In the genomic region with DNA sequence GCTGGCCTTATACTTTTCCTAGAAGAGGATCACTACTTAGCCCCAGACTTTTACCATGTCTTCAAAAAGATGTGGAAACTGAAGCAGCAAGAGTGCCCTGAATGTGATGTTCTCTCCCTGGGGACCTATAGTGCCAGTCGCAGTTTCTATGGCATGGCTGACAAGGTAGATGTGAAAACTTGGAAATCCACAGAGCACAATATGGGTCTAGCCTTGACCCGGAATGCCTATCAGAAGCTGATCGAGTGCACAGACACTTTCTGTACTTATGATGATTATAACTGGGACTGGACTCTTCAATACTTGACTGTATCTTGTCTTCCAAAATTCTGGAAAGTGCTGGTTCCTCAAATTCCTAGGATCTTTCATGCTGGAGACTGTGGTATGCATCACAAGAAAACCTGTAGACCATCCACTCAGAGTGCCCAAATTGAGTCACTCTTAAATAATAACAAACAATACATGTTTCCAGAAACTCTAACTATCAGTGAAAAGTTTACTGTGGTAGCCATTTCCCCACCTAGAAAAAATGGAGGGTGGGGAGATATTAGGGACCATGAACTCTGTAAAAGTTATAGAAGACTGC, we compare ENCODE assay signal across 9 cellular contexts. TPM values are rescaled to one million over a fixed set of nuclear protein-coding genes. Genes with fewer than 3 reads are reported as not detected.
DNase-seq lines count a peak whose midpoint lies in the region; ATAC-seq and TF ChIP-seq lines count a peak whose summit lies in the region.
"Had no signal": no experiment of that assay in that cellular context is flagged by ENCODE, and none has a peak within 500 bp of the region (broad histone marks: within the 10 kb centered on the region; RNA-seq: fewer than 3 reads in every experiment).

No MANE protein-coding gene starts in this region.

- no peaks in the 10 kb centered on the region for H3K9me3 Mint-ChIP-seq in activated naive CD4-positive, alpha-beta T cell treated with anti-CD3 and anti-CD28 coated beads, Interleukin-2, amount 10 ng/mL, durations not matched to agents 7 days and 5 days
- H3K9me3 Mint-ChIP-seq in activated naive CD8-positive, alpha-beta T cell treated with anti-CD3 and anti-CD28 coated beads, Interleukin-2, amount 50 U/mL, for 24 hours = no peaks in the 10 kb centered on the region
- H3K9me3 Mint-ChIP-seq in type B pancreatic cell = no peaks in the 10 kb centered on the region

- H3K4me1 ChIP-seq in right lobe of liver = peaks cover 0 to 35% (median 5%) of the 10 kb centered on the region in 4 donors

- intact Hi-C loops in right lobe of liver (cut with DNase I) = no loop called here

- peak overlapping the region; percentile 99 for H3K27ac Mint-ChIP-seq in activated naive CD4-positive, alpha-beta T cell treated with anti-CD3 and anti-CD28 coated beads, Interleukin-2, amount 10 ng/mL, durations not matched to agents 7 days and 5 days
- peak overlapping the region; percentile 98 for H3K27ac Mint-ChIP-seq in activated naive CD8-positive, alpha-beta T cell treated with anti-CD3 and anti-CD28 coated beads, Interleukin-2, amount 50 U/mL, for 24 hours
- H3K27ac Mint-ChIP-seq in type B pancreatic cell = peak overlapping the region; percentile 76

- peaks cover 59% of the 10 kb centered on the region for H3K36me3 Mint-ChIP-seq in activated naive CD4-positive, alpha-beta T cell treated with anti-CD3 and anti-CD28 coated beads, Interleukin-2, amount 10 ng/mL, durations not matched to agents 7 days and 5 days
- H3K36me3 Mint-ChIP-seq in activated naive CD8-positive, alpha-beta T cell treated with anti-CD3 and anti-CD28 coated beads, Interleukin-2, amount 50 U/mL, for 24 hours (ENCODE audit: low read depth) = peaks cover 58% of the 10 kb centered on the region
- peaks cover 21% of the 10 kb centered on the region for H3K36me3 Mint-ChIP-seq in type B pancreatic cell

- no peaks in the 10 kb centered on the region for H3K9me3 ChIP-seq in right lobe of liver

- TF ChIP-seq POLR2A in right lobe of liver (IDR thresholded peaks at IDR 0.05) = no peak

- 25% methylated on average over 3 of the region's 3 CpGs for WGBS in right lobe of liver (ENCODE audit: insufficient coverage, low coverage, low lambda C conversion rate, missing lambda C conversion rate)

- H3K27me3 ChIP-seq in right lobe of liver = no peaks in the 10 kb centered on the region

- peak overlapping the region; percentile 99 for H3K4me3 Mint-ChIP-seq in activated naive CD4-positive, alpha-beta T cell treated with anti-CD3 and anti-CD28 coated beads, Interleukin-2, amount 10 ng/mL, durations not matched to agents 7 days and 5 days
- H3K4me3 Mint-ChIP-seq in activated naive CD8-positive, alpha-beta T cell treated with anti-CD3 and anti-CD28 coated beads, Interleukin-2, amount 50 U/mL, for 24 hours = peak overlapping the region; percentile 97
- H3K4me3 Mint-ChIP-seq in type B pancreatic cell = peak overlapping the region; percentile 99

- TF ChIP-seq CTCF in right lobe of liver (IDR thresholded peaks at IDR 0.05) (no peak), type B pancreatic cell (conservative IDR thresholded peaks at IDR 0.05) (no peak)

- peak overlapping the region; percentile 80 to 96 (median 88) for H3K27ac ChIP-seq in right lobe of liver

- H3K36me3 ChIP-seq in right lobe of liver = peaks cover 0 to 17% (median 8%) of the 10 kb centered on the region in 4 donors

- DNase-seq in activated naive CD4-positive, alpha-beta T cell treated with anti-CD3 and anti-CD28 coated beads, Interleukin-2, amount 10 ng/mL, durations not matched to agents 7 days and 5 days = no peak
- DNase-seq in activated naive CD4-positive, alpha-beta T cell treated with anti-CD3 and anti-CD28 coated beads, Interleukin-2, amount 50 U/mL, for 16 hours = no peak
- no peak for DNase-seq in activated naive CD8-positive, alpha-beta T cell treated with anti-CD3 and anti-CD28 coated beads, Interleukin-2, amount 50 U/mL, for 24 hours
- DNase-seq in right lobe of liver (no peak), type B pancreatic cell (ENCODE audit: extremely low spot score, unreplicated experiment) (no peak), GM19238 (ENCODE audit: insufficient read length, low spot score) (no peak), KG1 (lab: John Stamatoyannopoulos, UW) (no peak)
- DNase-seq: NCI-H2029 had no signal

- H3K4me3 ChIP-seq in right lobe of liver = peak overlapping the region; percentile 92 to 97 (median 95)

- CTCF ChIA-PET in activated naive CD4-positive, alpha-beta T cell treated with anti-CD3 and anti-CD28 coated beads, Interleukin-2, amount 10 ng/mL, durations not matched to agents 7 days and 5 days (lab: Charles Lee) = interaction anchor here (1.4 to 3.4 kb wide), 3 partner anchors 13 to 145 kb away, joined by 3 to 27 read pairs (median 5); a partner anchor contains a TSS

- peaks cover 61% of the 10 kb centered on the region for H3K4me1 Mint-ChIP-seq in activated naive CD4-positive, alpha-beta T cell treated with anti-CD3 and anti-CD28 coated beads, Interleukin-2, amount 10 ng/mL, durations not matched to agents 7 days and 5 days
- H3K4me1 Mint-ChIP-seq in activated naive CD8-positive, alpha-beta T cell treated with anti-CD3 and anti-CD28 coated beads, Interleukin-2, amount 50 U/mL, for 24 hours = peaks cover 60% of the 10 kb centered on the region
- H3K4me1 Mint-ChIP-seq in type B pancreatic cell (ENCODE audit: unreplicated experiment) = peaks cover 31% of the 10 kb centered on the region

- ATAC-seq in activated naive CD8-positive, alpha-beta T cell treated with anti-CD3 and anti-CD28 coated beads, Interleukin-2, amount 50 U/mL, for 24 hours = no peak
- ATAC-seq in right lobe of liver (no peak), HG03354 (IDR thresholded peaks at IDR 0.05; ENCODE audit: poor library complexity, severe bottlenecking, unreplicated experiment) (no peak)

- no peaks in the 10 kb centered on the region for H3K27me3 Mint-ChIP-seq in activated naive CD4-positive, alpha-beta T cell treated with anti-CD3 and anti-CD28 coated beads, Interleukin-2, amount 10 ng/mL, durations not matched to agents 7 days and 5 days
- no peaks in the 10 kb centered on the region for H3K27me3 Mint-ChIP-seq in activated naive CD8-positive, alpha-beta T cell treated with anti-CD3 and anti-CD28 coated beads, Interleukin-2, amount 50 U/mL, for 24 hours
- no peaks in the 10 kb centered on the region for H3K27me3 Mint-ChIP-seq in type B pancreatic cell

RNA-seq across cellular contexts. Expression of a gene that starts 1.5 kb away (rescaled TPM):
- 10 to 100 TPM; 26.1 to 37.0 (median 30.5) TPM for total RNA-seq in right lobe of liver
- total RNA-seq in type B pancreatic cell (ENCODE audit: low replicate concordance) = 25.6 and 27.0 TPM in 2 replicates

RNA-seq across cellular contexts. Expression of a gene that starts 1.7 kb away (rescaled TPM):
- total RNA-seq in right lobe of liver (100 to 1,000 TPM in 2 of 6 experiments, 10 to 100 TPM in 4; 67.4 to 157 (median 82.7) TPM), type B pancreatic cell (ENCODE audit: low replicate concordance) (134 and 156 TPM in 2 replicates)

RNA-seq across cellular contexts. Expression of a gene that starts 12.9 kb away (rescaled TPM):
- total RNA-seq in right lobe of liver (1 to 10 TPM; 2.6 to 9.7 (median 6.0) TPM), type B pancreatic cell (ENCODE audit: low replicate concordance) (14.8 and 16.5 TPM in 2 replicates)

RNA-seq across cellular contexts. Expression of a gene that starts 23.4 kb away (rescaled TPM):
- total RNA-seq in right lobe of liver (1 to 10 TPM; 3.1 to 5.6 (median 4.3) TPM), type B pancreatic cell (ENCODE audit: low replicate concordance) (12.5 and 20.1 TPM in 2 replicates)

RNA-seq across cellular contexts. Expression of a gene that starts 35.9 kb away (rescaled TPM):
- total RNA-seq in right lobe of liver (1,000 to 10,000 TPM in 2 of 6 experiments, 100 to 1,000 TPM in 4; 431 to 1,761 (median 531) TPM), type B pancreatic cell (ENCODE audit: low replicate concordance) (1,493 and 1,875 TPM in 2 replicates)
